12 cellular contexts compared by ENCODE assay signal in the genomic region with DNA sequence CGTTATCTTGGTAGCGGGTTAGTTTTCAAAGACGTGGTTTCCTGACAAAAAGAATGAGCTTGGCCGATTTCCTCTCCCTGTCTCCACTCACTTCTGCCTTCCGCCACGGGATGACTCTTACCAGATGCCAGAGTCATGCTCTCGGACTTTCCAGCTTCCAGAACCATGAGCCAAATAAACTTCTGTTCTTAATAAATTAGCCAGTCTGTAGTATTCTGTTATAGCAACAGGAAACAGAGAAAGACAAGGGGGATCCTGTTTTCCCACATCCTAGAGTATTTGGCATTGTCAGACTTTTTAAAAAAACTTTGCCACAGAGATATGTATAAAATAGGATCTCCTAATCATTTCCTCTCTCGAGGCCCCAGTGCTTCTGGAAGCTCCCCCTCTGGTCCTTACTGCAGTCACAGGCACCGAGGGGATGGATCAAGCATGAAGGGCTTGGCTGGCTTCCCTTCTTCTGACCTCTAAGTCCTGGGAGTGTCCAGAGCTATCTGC.
A peak's percentile ranks its signal among the peaks of the same experiment; 100 is the strongest.
DNase-seq lines count a peak whose midpoint lies in the region; ATAC-seq and TF ChIP-seq lines count a peak whose summit lies in the region.
"Had no signal": no experiment of that assay in that cellular context is flagged by ENCODE, and none has a peak within 500 bp of the region (broad histone marks: within the 10 kb centered on the region; RNA-seq: fewer than 3 reads in every experiment).

No MANE protein-coding gene starts in this region.

- H3K4me3 ChIP-seq in esophagus squamous epithelium (no peak overlapping the region), testis (no peak overlapping the region)

- intact Hi-C loops in esophagus squamous epithelium (cut with DNase I) = no loop called here
- intact Hi-C loops in testis (cut with DNase I; ENCODE audit: low total_unique reads) = no loop called here
- intact Hi-C loops in activated CD4-positive, alpha-beta T cell treated with anti-CD3 and anti-CD28 coated beads, Interleukin-2, amount 10 ng/mL, durations not matched to agents 24 days and 14 days (cut with micrococcal nuclease) = no loop called here

- H3K27ac Mint-ChIP-seq in activated CD4-positive, alpha-beta T cell treated with anti-CD3 and anti-CD28 coated beads, Interleukin-2, amount 10 ng/mL, durations not matched to agents 24 days and 14 days = no peak overlapping the region
- no peak overlapping the region for H3K27ac Mint-ChIP-seq in activated T-helper 17 cell treated with anti-CD3 and anti-CD28 coated beads, Interleukin-2, amount 50 U/mL, for 72 hours
- H3K27ac Mint-ChIP-seq: memory B cell had no signal

- H3K27ac ChIP-seq in esophagus squamous epithelium (peak overlapping the region; percentile 42 to 95 (median 94)), testis (no peak overlapping the region)

- H3K4me1 ChIP-seq in esophagus squamous epithelium (peaks cover 34 to 100% (median 60%) of the 10 kb centered on the region in 3 donors), testis (peaks cover 10% of the 10 kb centered on the region)

- H3K9me3 ChIP-seq in esophagus squamous epithelium (no peaks in the 10 kb centered on the region), testis (no peaks in the 10 kb centered on the region)

- H3K9me3 Mint-ChIP-seq in activated CD4-positive, alpha-beta T cell treated with anti-CD3 and anti-CD28 coated beads, Interleukin-2, amount 10 ng/mL, durations not matched to agents 24 days and 14 days = no peaks in the 10 kb centered on the region
- no peaks in the 10 kb centered on the region for H3K9me3 Mint-ChIP-seq in activated T-helper 17 cell treated with anti-CD3 and anti-CD28 coated beads, Interleukin-2, amount 50 U/mL, for 72 hours
- H3K9me3 Mint-ChIP-seq: memory B cell had no signal

- no peak overlapping the region for H3K4me3 Mint-ChIP-seq in activated CD4-positive, alpha-beta T cell treated with anti-CD3 and anti-CD28 coated beads, Interleukin-2, amount 10 ng/mL, durations not matched to agents 24 days and 14 days
- H3K4me3 Mint-ChIP-seq in activated T-helper 17 cell treated with anti-CD3 and anti-CD28 coated beads, Interleukin-2, amount 50 U/mL, for 72 hours = no peak overlapping the region
- H3K4me3 Mint-ChIP-seq: memory B cell had no signal

- H3K4me1 Mint-ChIP-seq in activated CD4-positive, alpha-beta T cell treated with anti-CD3 and anti-CD28 coated beads, Interleukin-2, amount 10 ng/mL, durations not matched to agents 24 days and 14 days = peaks cover 5% of the 10 kb centered on the region
- H3K4me1 Mint-ChIP-seq in activated T-helper 17 cell treated with anti-CD3 and anti-CD28 coated beads, Interleukin-2, amount 50 U/mL, for 72 hours = peaks cover 5% of the 10 kb centered on the region

- TF ChIP-seq POLR2A in esophagus squamous epithelium (IDR thresholded peaks at IDR 0.05) = no peak
- no peak for TF ChIP-seq POLR2A in testis (IDR thresholded peaks at IDR 0.05)

- no peak for TF ChIP-seq CTCF in esophagus squamous epithelium (IDR thresholded peaks at IDR 0.05)
- no peak for TF ChIP-seq CTCF in testis (IDR thresholded peaks at IDR 0.05)

- peak; percentile 43 for DNase-seq in LHCN-M2 (ENCODE audit: low read depth)
- DNase-seq in esophagus squamous epithelium (lab: John Stamatoyannopoulos, UW) = no peak
- DNase-seq in medulla oblongata (ENCODE audit: extremely low spot score) = peak; percentile 64
- peak; percentile 38 for DNase-seq in testis
- no peak for DNase-seq in SHP77 treated with DMSO at 0.1 percent for 48 hours (lab: John Stamatoyannopoulos, UW)
- DNase-seq in A172 (ENCODE audit: low spot score) = no peak
- no peak for DNase-seq in activated CD4-positive, alpha-beta T cell treated with anti-CD3 and anti-CD28 coated beads, Interleukin-2, amount 10 ng/mL, durations not matched to agents 24 days and 14 days
- DNase-seq: activated T-cell treated with anti-CD3 and anti-CD28 coated beads, Interleukin-2, amount 50 U/mL, for 48 hours; effector CD4-positive, alpha-beta T cell; NCI-H446 treated with DMSO at 0.1 percent for 48 hours had no signal

- ATAC-seq in activated T-helper 17 cell treated with anti-CD3 and anti-CD28 coated beads, Interleukin-2, amount 50 U/mL, for 72 hours (replicated peaks) = no peak

- no peaks in the 10 kb centered on the region for H3K36me3 Mint-ChIP-seq in activated CD4-positive, alpha-beta T cell treated with anti-CD3 and anti-CD28 coated beads, Interleukin-2, amount 10 ng/mL, durations not matched to agents 24 days and 14 days (ENCODE audit: low read depth)
- H3K36me3 Mint-ChIP-seq in activated T-helper 17 cell treated with anti-CD3 and anti-CD28 coated beads, Interleukin-2, amount 50 U/mL, for 72 hours (ENCODE audit: low read depth) = no peaks in the 10 kb centered on the region
- H3K36me3 Mint-ChIP-seq: memory B cell had no signal

- no peaks in the 10 kb centered on the region for H3K36me3 ChIP-seq in esophagus squamous epithelium
- no peaks in the 10 kb centered on the region for H3K36me3 ChIP-seq in testis (ENCODE audit: low read depth, missing control alignments)

- peaks cover 25% of the 10 kb centered on the region for H3K27me3 Mint-ChIP-seq in activated CD4-positive, alpha-beta T cell treated with anti-CD3 and anti-CD28 coated beads, Interleukin-2, amount 10 ng/mL, durations not matched to agents 24 days and 14 days
- peaks cover 5% of the 10 kb centered on the region for H3K27me3 Mint-ChIP-seq in activated T-helper 17 cell treated with anti-CD3 and anti-CD28 coated beads, Interleukin-2, amount 50 U/mL, for 72 hours
- H3K27me3 Mint-ChIP-seq: memory B cell had no signal

- H3K27me3 ChIP-seq in esophagus squamous epithelium = no peaks in the 10 kb centered on the region
- no peaks in the 10 kb centered on the region for H3K27me3 ChIP-seq in testis

- WGBS in esophagus squamous epithelium, 2 donors = 28 to 31% methylated on average over 9 of the region's 9 CpGs
- WGBS in testis, 2 donors = 41 to 50% methylated on average over 9 of the region's 9 CpGs

Comparison
In these comparisons a context has a peak if more than half of its experiments do, and no peak if none do; other contexts are left out.
1. DNase-seq: peak in LHCN-M2 (single experiment), medulla oblongata (single experiment) and testis (single experiment); none in esophagus squamous epithelium (single experiment), SHP77 treated with DMSO at 0.1 percent for 48 hours (single experiment), A172 (single experiment) and activated CD4-positive, alpha-beta T cell treated with anti-CD3 and anti-CD28 coated beads, Interleukin-2, amount 10 ng/mL, durations not matched to agents 24 days and 14 days (single experiment).
2. H3K27ac ChIP-seq: peak in esophagus squamous epithelium (4 of 4); none in testis (0 of 2).